ENCODE assay signal across 32 cellular contexts in genomic region chr4:101040776-101041175, GRCh38.
"Had no signal": no experiment of that assay in that cellular context is flagged by ENCODE, and none has a peak within 500 bp of the region (broad histone marks: within the 10 kb centered on the region; RNA-seq: fewer than 3 reads in every experiment).

No MANE protein-coding gene starts in this region.

- H3K27ac ChIP-seq: ascending aorta, breast epithelium, cardiac muscle cell, coronary artery, dorsolateral prefrontal cortex, WERI-Rb-1 had no signal

- H3K27me3 Mint-ChIP-seq: activated CD4-positive, alpha-beta memory T cell treated with anti-CD3 and anti-CD28 coated beads for 36 hours; activated CD4-positive, alpha-beta T cell treated with anti-CD3 and anti-CD28 coated beads for 36 hours; activated CD4-positive, alpha-beta T cell treated with anti-CD3 and anti-CD28 coated beads, Interleukin-2, amount 10 ng/mL, durations not matched to agents 24 days and 14 days; activated CD8-positive, alpha-beta memory T cell treated with anti-CD3 and anti-CD28 coated beads, Interleukin-2, amount 10 ng/mL, durations not matched to agents 7 days and 5 days; activated naive CD4-positive, alpha-beta T cell treated with anti-CD3 and anti-CD28 coated beads, Interleukin-2, amount 10 ng/mL, durations not matched to agents 7 days and 5 days; activated naive CD8-positive, alpha-beta T cell treated with anti-CD3 and anti-CD28 coated beads, Interleukin-2, amount 10 ng/mL, durations not matched to agents 7 days and 5 days; brain; central memory CD8-positive, alpha-beta T cell; dendritic cell treated with granulocyte-macrophage colony-stimulating factor and Interleukin-4, amounts not matched to agents 40 ng/mL and 50 ng/mL, for 4 days; T-helper 17 cell had no signal

- H3K36me3 ChIP-seq: ascending aorta, breast epithelium, cardiac muscle cell, WERI-Rb-1 had no signal

- H3K9me3 ChIP-seq: ascending aorta, breast epithelium had no signal

- ATAC-seq: activated CD4-positive, alpha-beta T cell treated with anti-CD3 and anti-CD28 coated beads for 36 hours; activated CD8-positive, alpha-beta memory T cell treated with anti-CD3 and anti-CD28 coated beads, Interleukin-2, amount 10 ng/mL, durations not matched to agents 7 days and 5 days; activated CD8-positive, alpha-beta T cell treated with anti-CD3 and anti-CD28 coated beads, Interleukin-2, amount 10 ng/mL, durations not matched to agents 7 days and 5 days; activated naive CD4-positive, alpha-beta T cell treated with anti-CD3 and anti-CD28 coated beads, Interleukin-2, amount 50 U/mL, for 72 hours; esophagus mucosa; T-helper 17 cell had no signal

- H3K4me3 Mint-ChIP-seq: activated CD4-positive, alpha-beta memory T cell treated with anti-CD3 and anti-CD28 coated beads for 36 hours; activated CD4-positive, alpha-beta T cell treated with anti-CD3 and anti-CD28 coated beads for 36 hours; activated CD4-positive, alpha-beta T cell treated with anti-CD3 and anti-CD28 coated beads, Interleukin-2, amount 10 ng/mL, durations not matched to agents 24 days and 14 days; activated CD8-positive, alpha-beta memory T cell treated with anti-CD3 and anti-CD28 coated beads, Interleukin-2, amount 10 ng/mL, durations not matched to agents 7 days and 5 days; activated CD8-positive, alpha-beta T cell treated with anti-CD3 and anti-CD28 coated beads, Interleukin-2, amount 10 ng/mL, durations not matched to agents 7 days and 5 days; activated naive CD4-positive, alpha-beta T cell treated with anti-CD3 and anti-CD28 coated beads, Interleukin-2, amount 10 ng/mL, durations not matched to agents 7 days and 5 days; activated naive CD8-positive, alpha-beta T cell treated with anti-CD3 and anti-CD28 coated beads, Interleukin-2, amount 10 ng/mL, durations not matched to agents 7 days and 5 days; brain; central memory CD8-positive, alpha-beta T cell; dendritic cell treated with granulocyte-macrophage colony-stimulating factor and Interleukin-4, amounts not matched to agents 40 ng/mL and 50 ng/mL, for 4 days; endodermal cell; T-helper 17 cell; T-helper 2 cell treated with Interferon-gamma antibody and Interleukin-4, amounts not matched to agents 5 μg/mL and 100 μg/mL, for 36 hours had no signal

- H3K9me3 Mint-ChIP-seq: activated CD4-positive, alpha-beta memory T cell treated with anti-CD3 and anti-CD28 coated beads for 36 hours; activated naive CD4-positive, alpha-beta T cell treated with anti-CD3 and anti-CD28 coated beads, Interleukin-2, amount 10 ng/mL, durations not matched to agents 7 days and 5 days; activated naive CD4-positive, alpha-beta T cell treated with anti-CD3 and anti-CD28 coated beads, Interleukin-2, amount 50 U/mL, for 72 hours; activated naive CD8-positive, alpha-beta T cell treated with anti-CD3 and anti-CD28 coated beads, Interleukin-2, amount 10 ng/mL, durations not matched to agents 7 days and 5 days; brain; central memory CD8-positive, alpha-beta T cell; dendritic cell treated with granulocyte-macrophage colony-stimulating factor and Interleukin-4, amounts not matched to agents 40 ng/mL and 50 ng/mL, for 4 days; T-helper 2 cell treated with Interferon-gamma antibody and Interleukin-4, amounts not matched to agents 5 μg/mL and 100 μg/mL, for 36 hours had no signal

- H3K27me3 ChIP-seq: ascending aorta, breast epithelium, cardiac muscle cell, dorsolateral prefrontal cortex had no signal

- H3K4me3 ChIP-seq: ascending aorta, breast epithelium, cardiac muscle cell, coronary artery, dorsolateral prefrontal cortex had no signal

- DNase-seq: activated CD4-positive, alpha-beta memory T cell treated with anti-CD3 and anti-CD28 coated beads for 36 hours; activated CD4-positive, alpha-beta T cell treated with anti-CD3 and anti-CD28 coated beads for 36 hours; activated CD4-positive, alpha-beta T cell treated with anti-CD3 and anti-CD28 coated beads, Interleukin-2, amount 10 ng/mL, durations not matched to agents 24 days and 14 days; activated CD4-positive, CD25-positive, alpha-beta regulatory T cell; activated CD4-positive, CD25-positive, alpha-beta regulatory T cell treated with anti-CD3 and anti-CD28 coated beads, Interleukin-2, amount 50 U/mL, for 72 hours; activated CD8-positive, alpha-beta memory T cell treated with anti-CD3 and anti-CD28 coated beads, Interleukin-2, amount 10 ng/mL, durations not matched to agents 7 days and 5 days; activated CD8-positive, alpha-beta memory T cell treated with anti-CD3 and anti-CD28 coated beads, Interleukin-2, amount 50 U/mL, for 4 hours; activated CD8-positive, alpha-beta T cell treated with anti-CD3 and anti-CD28 coated beads, Interleukin-2, amount 10 ng/mL, durations not matched to agents 7 days and 5 days; activated gamma-delta T cell; activated naive CD4-positive, alpha-beta T cell; activated naive CD4-positive, alpha-beta T cell treated with anti-CD3 and anti-CD28 coated beads, Interleukin-2, amount 10 ng/mL, durations not matched to agents 7 days and 5 days; activated naive CD8-positive, alpha-beta T cell treated with anti-CD3 and anti-CD28 coated beads, Interleukin-2, amount 10 ng/mL, durations not matched to agents 7 days and 5 days; activated T-cell treated with anti-CD3 and anti-CD28 coated beads, Interleukin-2, amount 50 U/mL, for 1 hour; activated T-cell treated with anti-CD3 and anti-CD28 coated beads, Interleukin-2, amount 50 U/mL, for 48 hours; dorsolateral prefrontal cortex; effector memory CD4-positive, alpha-beta T cell; endodermal cell; foreskin fibroblast; head of caudate nucleus; T-helper 17 cell; T1000; WERI-Rb-1 had no signal

- H3K27ac Mint-ChIP-seq: activated CD4-positive, alpha-beta memory T cell treated with anti-CD3 and anti-CD28 coated beads for 36 hours; activated CD4-positive, alpha-beta T cell treated with anti-CD3 and anti-CD28 coated beads for 36 hours; activated CD4-positive, alpha-beta T cell treated with anti-CD3 and anti-CD28 coated beads, Interleukin-2, amount 10 ng/mL, durations not matched to agents 24 days and 14 days; activated CD8-positive, alpha-beta memory T cell treated with anti-CD3 and anti-CD28 coated beads, Interleukin-2, amount 10 ng/mL, durations not matched to agents 7 days and 5 days; activated CD8-positive, alpha-beta T cell treated with anti-CD3 and anti-CD28 coated beads, Interleukin-2, amount 10 ng/mL, durations not matched to agents 7 days and 5 days; activated naive CD4-positive, alpha-beta T cell treated with anti-CD3 and anti-CD28 coated beads, Interleukin-2, amount 10 ng/mL, durations not matched to agents 7 days and 5 days; activated naive CD4-positive, alpha-beta T cell treated with anti-CD3 and anti-CD28 coated beads, Interleukin-2, amount 50 U/mL, for 72 hours; activated naive CD8-positive, alpha-beta T cell treated with anti-CD3 and anti-CD28 coated beads, Interleukin-2, amount 10 ng/mL, durations not matched to agents 7 days and 5 days; brain; dendritic cell treated with granulocyte-macrophage colony-stimulating factor and Interleukin-4, amounts not matched to agents 40 ng/mL and 50 ng/mL, for 4 days; endodermal cell; T-helper 17 cell; T-helper 2 cell treated with Interferon-gamma antibody and Interleukin-4, amounts not matched to agents 5 μg/mL and 100 μg/mL, for 36 hours had no signal

- H3K4me1 ChIP-seq: ascending aorta, breast epithelium had no signal
